Comparison of ENCODE assay signal across 8 cellular contexts in the genomic region with DNA sequence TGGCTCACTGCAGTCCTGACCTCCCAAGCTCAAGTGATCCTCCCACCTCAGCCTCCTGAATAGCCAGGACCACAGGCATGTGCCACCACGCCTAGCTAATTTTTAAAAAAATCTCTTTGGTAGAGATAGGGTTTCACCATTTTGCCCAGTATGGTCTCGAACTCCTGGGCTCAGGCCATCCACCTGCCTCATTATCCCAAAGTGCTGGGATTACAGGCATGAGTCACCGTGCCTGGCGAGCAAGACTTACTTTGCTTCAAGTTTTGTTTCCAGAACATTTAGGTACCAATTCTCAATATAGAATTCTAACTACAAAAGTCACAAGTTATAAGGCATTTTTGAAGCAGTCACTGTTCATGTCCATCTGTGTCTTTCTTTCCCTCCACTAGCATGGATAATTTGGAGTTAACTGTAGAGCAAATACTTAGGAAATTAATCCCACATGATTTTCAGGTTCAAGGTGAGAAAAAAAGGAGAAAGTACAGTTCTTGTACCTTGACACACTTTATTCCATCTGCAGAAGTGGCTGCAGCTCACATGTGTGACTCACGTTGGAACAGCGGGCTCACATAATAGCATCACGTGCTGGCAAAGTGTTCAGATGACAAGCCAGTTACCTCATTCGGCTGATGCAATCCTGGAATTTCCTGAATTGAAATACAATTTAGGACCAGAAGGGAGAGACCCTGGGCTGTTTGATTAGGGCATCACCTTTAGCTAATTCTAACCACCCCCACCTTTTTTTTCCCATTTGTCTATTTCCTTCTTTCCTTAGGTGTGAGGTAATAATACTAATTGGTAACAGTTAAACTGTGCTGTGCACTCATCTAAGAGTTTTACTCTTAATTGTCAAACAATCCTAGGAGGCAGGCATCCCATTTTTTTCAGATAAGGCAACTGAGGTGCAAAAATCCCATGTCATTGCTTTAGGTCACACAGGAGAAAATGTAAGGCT. TPM values are rescaled to one million over a fixed set of nuclear protein-coding genes. Genes with fewer than 3 reads are reported as not detected.
DNase-seq lines count a peak whose midpoint lies in the region; ATAC-seq and TF ChIP-seq lines count a peak whose summit lies in the region.

No MANE protein-coding gene starts in this region.

- CTCF ChIA-PET in WTC11 (lab: Charles Lee) = no interaction called here

- no peak overlapping the region for H3K4me3 Mint-ChIP-seq in WTC11
- H3K4me3 Mint-ChIP-seq in activated T-helper 1 cell treated with anti-CD3 and anti-CD28 coated beads, Interleukin-12 subunit alpha, Interleukin-12 subunit beta, Interleukin-2, Interleukin-4 antibody, amounts not matched to agents 30 ng/mL and 10 ng/mL and 1 ng/mL, durations not matched to agents 14 hours and 24 hours and 36 hours = no peak overlapping the region

- H3K27me3 ChIP-seq in HUES48 (ENCODE audit: control insufficient read depth, insufficient read depth, low read length) (no peaks in the 10 kb centered on the region), right cardiac atrium (ENCODE audit: control insufficient read depth, insufficient read depth) (no peaks in the 10 kb centered on the region)

- H3K27ac ChIP-seq in HUES48 (ENCODE audit: low read depth, low read length) (peak overlapping the region; percentile 49), right cardiac atrium (ENCODE audit: low read length) (no peak overlapping the region)

- no peaks in the 10 kb centered on the region for H3K9me3 ChIP-seq in HUES48 (ENCODE audit: control insufficient read depth, insufficient read depth, low read length)
- H3K9me3 ChIP-seq in right cardiac atrium (ENCODE audit: control insufficient read depth, low read length) = no peaks in the 10 kb centered on the region

- peaks cover 5% of the 10 kb centered on the region for H3K9me3 Mint-ChIP-seq in WTC11
- H3K9me3 Mint-ChIP-seq in activated T-helper 1 cell treated with anti-CD3 and anti-CD28 coated beads, Interleukin-12 subunit alpha, Interleukin-12 subunit beta, Interleukin-2, Interleukin-4 antibody, amounts not matched to agents 30 ng/mL and 10 ng/mL and 1 ng/mL, durations not matched to agents 14 hours and 24 hours and 36 hours = peaks cover 33% of the 10 kb centered on the region

- WGBS in right cardiac atrium = 54% methylated on average over 8 of the region's 8 CpGs

- intact Hi-C loops in right cardiac atrium (cut with DNase I) = no loop called here
- intact Hi-C loops in activated T-helper 1 cell treated with anti-CD3 and anti-CD28 coated beads, Interleukin-12 subunit alpha, Interleukin-12 subunit beta, Interleukin-2, Interleukin-4 antibody, amounts not matched to agents 30 ng/mL and 10 ng/mL and 1 ng/mL, durations not matched to agents 14 hours and 24 hours and 36 hours (cut with micrococcal nuclease) = loop anchor here (5.0 kb wide), 1 partner anchor 727 kb away; no protein-coding TSS in a partner anchor

- no peak for TF ChIP-seq CTCF in WTC11 (IDR thresholded peaks at IDR 0.05)

- H3K4me1 Mint-ChIP-seq in WTC11 = peaks cover 16% of the 10 kb centered on the region
- H3K4me1 Mint-ChIP-seq in activated T-helper 1 cell treated with anti-CD3 and anti-CD28 coated beads, Interleukin-12 subunit alpha, Interleukin-12 subunit beta, Interleukin-2, Interleukin-4 antibody, amounts not matched to agents 30 ng/mL and 10 ng/mL and 1 ng/mL, durations not matched to agents 14 hours and 24 hours and 36 hours (ENCODE audit: low read depth) = peaks cover 39% of the 10 kb centered on the region

- no peak overlapping the region for H3K4me3 ChIP-seq in HUES48 (ENCODE audit: low read depth, low read length)
- H3K4me3 ChIP-seq in right cardiac atrium (ENCODE audit: low read length) = no peak overlapping the region

- peak overlapping the region; percentile 52; the same call in 1 of the 2 replicates for H3K27ac Mint-ChIP-seq in WTC11
- H3K27ac Mint-ChIP-seq in activated T-helper 1 cell treated with anti-CD3 and anti-CD28 coated beads, Interleukin-12 subunit alpha, Interleukin-12 subunit beta, Interleukin-2, Interleukin-4 antibody, amounts not matched to agents 30 ng/mL and 10 ng/mL and 1 ng/mL, durations not matched to agents 14 hours and 24 hours and 36 hours = no peak overlapping the region

- peaks cover 17% of the 10 kb centered on the region for H3K4me1 ChIP-seq in HUES48 (ENCODE audit: control insufficient read depth, insufficient read depth, low read length)
- H3K4me1 ChIP-seq in right cardiac atrium (ENCODE audit: control insufficient read depth, insufficient read depth, low read length) = no peaks in the 10 kb centered on the region

- POLR2A ChIA-PET in WTC11 (lab: Charles Lee) = no interaction called here

- no peak overlapping the region for H3K9ac ChIP-seq in HUES48 (ENCODE audit: low read depth, low read length)

- H3K36me3 ChIP-seq in HUES48 (ENCODE audit: control insufficient read depth, insufficient read depth, low read length) = no peaks in the 10 kb centered on the region

- peak; percentile 40; the same call in 1 of the 2 replicates for ATAC-seq in WTC11
- peak; percentile 60 to 81 for ATAC-seq in right cardiac atrium
- ATAC-seq in GM19351 (IDR thresholded peaks at IDR 0.05; ENCODE audit: unreplicated experiment) = no peak
- ATAC-seq in HG02678 (IDR thresholded peaks at IDR 0.05; ENCODE audit: unreplicated experiment) = no peak

- no peaks in the 10 kb centered on the region for H3K36me3 Mint-ChIP-seq in WTC11
- H3K36me3 Mint-ChIP-seq in activated T-helper 1 cell treated with anti-CD3 and anti-CD28 coated beads, Interleukin-12 subunit alpha, Interleukin-12 subunit beta, Interleukin-2, Interleukin-4 antibody, amounts not matched to agents 30 ng/mL and 10 ng/mL and 1 ng/mL, durations not matched to agents 14 hours and 24 hours and 36 hours (ENCODE audit: low read depth) = peaks cover 9% of the 10 kb centered on the region

- H3K27me3 Mint-ChIP-seq in WTC11 (ENCODE audit: low read depth) = no peaks in the 10 kb centered on the region
- H3K27me3 Mint-ChIP-seq in activated T-helper 1 cell treated with anti-CD3 and anti-CD28 coated beads, Interleukin-12 subunit alpha, Interleukin-12 subunit beta, Interleukin-2, Interleukin-4 antibody, amounts not matched to agents 30 ng/mL and 10 ng/mL and 1 ng/mL, durations not matched to agents 14 hours and 24 hours and 36 hours (ENCODE audit: insufficient read depth) = no peaks in the 10 kb centered on the region

- DNase-seq in COLO829 (ENCODE audit: low spot score) (peak; percentile 8), WTC11 (ENCODE audit: low spot score) (no peak), right cardiac atrium (peak in 2 of 3 donors; percentile 44 to 50)
- DNase-seq in stimulated activated CD4-positive, alpha-beta T cell treated with anti-CD3 and anti-CD28 coated beads, Interleukin-4, amount 100 ng/mL, for 24 hours = peak; percentile 44
- DNase-seq in activated T-helper 1 cell treated with anti-CD3 and anti-CD28 coated beads, Interleukin-12 subunit alpha, Interleukin-12 subunit beta, Interleukin-2, Interleukin-4 antibody, amounts not matched to agents 30 ng/mL and 10 ng/mL and 1 ng/mL, durations not matched to agents 14 hours and 24 hours and 36 hours (ENCODE audit: low spot score) = no peak

TF ChIP-seq in WTC11, 78 proteins besides CTCF, POLR2A, EP300 and RAD21:
- TF ChIP-seq SMAD3 (CRISPR knock-in tag; IDR thresholded peaks at IDR 0.05; ENCODE audit: borderline replicate concordance) (no peak), CREB1 (CRISPR knock-in tag; IDR thresholded peaks at IDR 0.05) (no peak), MAX (CRISPR knock-in tag; IDR thresholded peaks at IDR 0.05) (0 out of 2 replicates have a peak, but pooled peaks have one; percentile 34), NFYB (CRISPR knock-in tag; conservative IDR thresholded peaks at IDR 0.05; ENCODE audit: low read depth) (no peak), FOXP4 (CRISPR knock-in tag; IDR thresholded peaks at IDR 0.05) (no peak), NFATC4 (CRISPR knock-in tag; IDR thresholded peaks at IDR 0.05) (no peak), SMAD4 (CRISPR knock-in tag; IDR thresholded peaks at IDR 0.05) (no peak), USF1 (CRISPR knock-in tag; IDR thresholded peaks at IDR 0.05) (peak; percentile 37; the same call in 1 of the 2 replicates), GABPB1 (CRISPR knock-in tag; IDR thresholded peaks at IDR 0.05) (peak; percentile 100), MYBL2 (CRISPR knock-in tag; IDR thresholded peaks at IDR 0.05) (no peak)
TF ChIP-seq in WTC11: peak in this region for 3.

RNA-seq across cellular contexts. Expression of gene NEDD4, which starts 46.9 kb away (rescaled TPM):
- total RNA-seq in WTC11 (2021) (2.7 to 4.5 TPM (median 3.8 TPM) in 3 replicates), right cardiac atrium (10 to 100 TPM in 1 of 4 donors, 1 to 10 TPM in 3; 8.4 to 11.6 (median 9.4) TPM)
- 2.6 TPM for polyA plus RNA-seq in right cardiac atrium
- 10.4 and 12.6 TPM in 2 replicates for total RNA-seq in activated T-helper 1 cell treated with anti-CD3 and anti-CD28 coated beads, Interleukin-12 subunit alpha, Interleukin-12 subunit beta, Interleukin-2, Interleukin-4 antibody, amounts not matched to agents 30 ng/mL and 10 ng/mL and 1 ng/mL, durations not matched to agents 14 hours and 24 hours and 36 hours

Comparison
In these comparisons a context has a peak if more than half of its experiments do, and no peak if none do; other contexts are left out.
1. DNase-seq: peak in COLO829 (single experiment), right cardiac atrium (2 of 3) and stimulated activated CD4-positive, alpha-beta T cell treated with anti-CD3 and anti-CD28 coated beads, Interleukin-4, amount 100 ng/mL, for 24 hours (single experiment); none in WTC11 (single experiment) and activated T-helper 1 cell treated with anti-CD3 and anti-CD28 coated beads, Interleukin-12 subunit alpha, Interleukin-12 subunit beta, Interleukin-2, Interleukin-4 antibody, amounts not matched to agents 30 ng/mL and 10 ng/mL and 1 ng/mL, durations not matched to agents 14 hours and 24 hours and 36 hours (single experiment).
2. ATAC-seq: peak in WTC11 (single experiment) and right cardiac atrium (2 of 2); none in GM19351 (single experiment) and HG02678 (single experiment).